Comparison of ENCODE assay signal across 12 cellular contexts in the genomic region with DNA sequence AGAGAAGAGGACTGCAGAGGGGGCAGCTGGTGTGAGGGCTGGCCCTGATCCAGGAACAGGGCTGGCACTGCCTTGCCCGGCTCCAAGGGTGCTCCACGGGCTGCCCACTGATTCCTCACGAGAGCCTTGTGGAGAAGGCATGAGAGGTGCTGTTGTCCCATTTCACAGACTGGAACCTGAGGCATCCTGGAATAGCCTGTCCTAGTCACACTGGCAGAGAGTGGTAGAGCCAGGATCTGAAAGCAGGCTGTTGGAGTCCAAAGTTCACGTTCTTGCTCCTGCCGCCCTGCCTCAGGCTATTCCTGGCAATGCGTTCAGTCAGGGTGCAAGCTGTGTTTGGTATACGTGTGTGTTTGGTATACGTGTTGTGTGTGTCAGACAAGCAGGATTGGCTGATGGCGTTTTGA. TPM values are rescaled to one million over a fixed set of nuclear protein-coding genes. Genes with fewer than 3 reads are reported as not detected.
A peak's percentile ranks its signal among the peaks of the same experiment; 100 is the strongest.
DNase-seq lines count a peak whose midpoint lies in the region; ATAC-seq and TF ChIP-seq lines count a peak whose summit lies in the region.
"Had no signal": no experiment of that assay in that cellular context is flagged by ENCODE, and none has a peak within 500 bp of the region (broad histone marks: within the 10 kb centered on the region; RNA-seq: fewer than 3 reads in every experiment).

No MANE protein-coding gene starts in this region.

- H3K27ac ChIP-seq in right cardiac atrium (ENCODE audit: low read length) = no peak overlapping the region
- H3K27ac ChIP-seq in right atrium auricular region = no peak overlapping the region
- peak overlapping the region; percentile 22 to 91 (median 90) for H3K27ac ChIP-seq in transverse colon
- H3K27ac ChIP-seq in suprapubic skin = no peak overlapping the region
- H3K27ac ChIP-seq: thoracic aorta had no signal

- intact Hi-C loops in right cardiac atrium (cut with DNase I) = no loop called here
- intact Hi-C loops in activated CD8-positive, alpha-beta T cell treated with anti-CD3 and anti-CD28 coated beads for 36 hours (cut with micrococcal nuclease) = no loop called here
- intact Hi-C loops in left colon (cut with DNase I, micrococcal nuclease) = no loop called here
- intact Hi-C loops in transverse colon (cut with DNase I; ENCODE audit: low total_unique reads) = no loop called here

- TF ChIP-seq EP300 in transverse colon (IDR thresholded peaks at IDR 0.05; ENCODE audit: low read depth) = no peak
- TF ChIP-seq EP300 in suprapubic skin (IDR thresholded peaks at IDR 0.05) = no peak

- H3K36me3 ChIP-seq in right atrium auricular region (peaks cover 28% of the 10 kb centered on the region), transverse colon (peaks cover 0 to 17% (median 8%) of the 10 kb centered on the region in 4 donors), suprapubic skin (peaks cover 37% of the 10 kb centered on the region)

- no peak for TF ChIP-seq CTCF in right atrium auricular region (IDR thresholded peaks at IDR 0.05)
- no peak for TF ChIP-seq CTCF in activated CD8-positive, alpha-beta T cell treated with anti-CD3 and anti-CD28 coated beads for 36 hours (IDR thresholded peaks at IDR 0.05)
- no peak for TF ChIP-seq CTCF in transverse colon (IDR thresholded peaks at IDR 0.05)
- no peak for TF ChIP-seq CTCF in suprapubic skin (IDR thresholded peaks at IDR 0.05)

- peak overlapping the region; percentile 90 for H3K27ac Mint-ChIP-seq in activated CD8-positive, alpha-beta T cell treated with anti-CD3 and anti-CD28 coated beads for 36 hours

- POLR2A ChIA-PET in activated CD8-positive, alpha-beta T cell treated with anti-CD3 and anti-CD28 coated beads for 36 hours (lab: Charles Lee) = interaction anchor here (0.6 to 2.5 kb wide), 4 partner anchors 9 to 199 kb away, joined by 3 to 6 read pairs (median 5); partner anchors contain the start of gene FAAP20

- peak overlapping the region; percentile 92 for H3K4me3 Mint-ChIP-seq in activated CD8-positive, alpha-beta T cell treated with anti-CD3 and anti-CD28 coated beads for 36 hours

- ATAC-seq in right cardiac atrium (no peak), left colon (peak; percentile 44), GM18870 (IDR thresholded peaks at IDR 0.05; ENCODE audit: unreplicated experiment) (no peak)
- no peak for ATAC-seq in activated CD8-positive, alpha-beta T cell treated with anti-CD3 and anti-CD28 coated beads for 36 hours
- ATAC-seq: left cardiac atrium had no signal

- DNase-seq in right cardiac atrium (peak in 2 of 3 donors; percentile 48 to 56), right atrium auricular region (ENCODE audit: low spot score) (no peak), left colon (peak in 1 of 2 donors; percentile 62), transverse colon (peak; percentile 50), suprapubic skin (ENCODE audit: low spot score in 2 of 2) (no peak), NCI-H1694 treated with DMSO at 0.1 percent for 48 hours (lab: John Stamatoyannopoulos, UW) (no peak)
- no peak for DNase-seq in activated CD8-positive, alpha-beta T cell treated with anti-CD3 and anti-CD28 coated beads for 36 hours
- DNase-seq: left cardiac atrium, NCI-H2171, SW 1271 had no signal

- H3K9me3 Mint-ChIP-seq in activated CD8-positive, alpha-beta T cell treated with anti-CD3 and anti-CD28 coated beads for 36 hours = no peaks in the 10 kb centered on the region

- no peaks in the 10 kb centered on the region for H3K27me3 Mint-ChIP-seq in activated CD8-positive, alpha-beta T cell treated with anti-CD3 and anti-CD28 coated beads for 36 hours

- 77% methylated on average over 9 of the region's 9 CpGs for WGBS in right cardiac atrium
- 66% methylated on average over 9 of the region's 9 CpGs; no CpG with 5 or more reads in 1 of the 2 donors for WGBS in transverse colon (ENCODE audit: low coverage in 1 of 2), 2 donors
- WGBS in suprapubic skin = 71% methylated on average over 9 of the region's 9 CpGs

- TF ChIP-seq POLR2A in transverse colon (IDR thresholded peaks at IDR 0.05) (no peak), suprapubic skin (IDR thresholded peaks at IDR 0.05) (no peak)

- H3K4me3 ChIP-seq in right cardiac atrium (ENCODE audit: low read length) (no peak overlapping the region), right atrium auricular region (no peak overlapping the region), transverse colon (no peak overlapping the region), suprapubic skin (no peak overlapping the region)

- H3K4me1 ChIP-seq in right cardiac atrium (ENCODE audit: control insufficient read depth, insufficient read depth, low read length) (peaks cover 5% of the 10 kb centered on the region), right atrium auricular region (peaks cover 0 to 39% of the 10 kb centered on the region in 2 donors), transverse colon (peaks cover 23 to 41% (median 28%) of the 10 kb centered on the region in 4 donors), suprapubic skin (peaks cover 63% of the 10 kb centered on the region)

- H3K27me3 ChIP-seq in right cardiac atrium (ENCODE audit: control insufficient read depth, insufficient read depth) (no peaks in the 10 kb centered on the region), right atrium auricular region (no peaks in the 10 kb centered on the region), transverse colon (no peaks in the 10 kb centered on the region), suprapubic skin (no peaks in the 10 kb centered on the region)

- CTCF ChIA-PET in activated CD8-positive, alpha-beta T cell treated with anti-CD3 and anti-CD28 coated beads for 36 hours (lab: Charles Lee) = interaction anchor here (1.0 to 6.2 kb wide), 2 partner anchors 12 to 199 kb away, joined by 4 to 25 read pairs; partner anchors contain the start of gene FAAP20

- no peaks in the 10 kb centered on the region for H3K9me3 ChIP-seq in right cardiac atrium (ENCODE audit: control insufficient read depth, low read length)
- no peaks in the 10 kb centered on the region for H3K9me3 ChIP-seq in right atrium auricular region
- no peaks in the 10 kb centered on the region for H3K9me3 ChIP-seq in transverse colon
- no peaks in the 10 kb centered on the region for H3K9me3 ChIP-seq in suprapubic skin
- H3K9me3 ChIP-seq: thoracic aorta had no signal

- in situ Hi-C loops in transverse colon (cut with MboI; ENCODE audit: low pct_ligation_motif_present in 1 of 4, low pct_unique_long_range_greater_than_20kb in 1 of 4, low sequenced_read_pairs in 3 of 4) = no loop called here

- peaks cover 46% of the 10 kb centered on the region for H3K4me1 Mint-ChIP-seq in activated CD8-positive, alpha-beta T cell treated with anti-CD3 and anti-CD28 coated beads for 36 hours (ENCODE audit: low read depth)

- peaks cover 33% of the 10 kb centered on the region for H3K36me3 Mint-ChIP-seq in activated CD8-positive, alpha-beta T cell treated with anti-CD3 and anti-CD28 coated beads for 36 hours (ENCODE audit: low read depth)

RNA-seq across cellular contexts. Expression of gene RER1, which starts 1.8 kb away (rescaled TPM):
- total RNA-seq in right cardiac atrium (10 to 100 TPM; 83.6 to 93.9 (median 89.6) TPM), right atrium auricular region (10 to 100 TPM; 38.8 to 47.2 TPM), left colon (100 to 1,000 TPM; 191 to 221 TPM), transverse colon (100 to 1,000 TPM in 3 of 4 donors, 10 to 100 TPM in 1; 36.2 to 129 (median 111) TPM), suprapubic skin (10 to 100 TPM; 56.9 to 86.5 (median 81.4) TPM)
- polyA plus RNA-seq in right cardiac atrium = 50.3 TPM
- total RNA-seq in activated CD8-positive, alpha-beta T cell treated with anti-CD3 and anti-CD28 coated beads for 36 hours = 100 to 1,000 TPM; 120 to 131 TPM

RNA-seq across cellular contexts. Expression of gene MORN1, which starts 2.1 kb away (rescaled TPM):
- 1 to 10 TPM; 3.2 to 5.1 (median 4.2) TPM for total RNA-seq in right cardiac atrium
- 4.1 TPM for polyA plus RNA-seq in right cardiac atrium
- 1 to 10 TPM; 2.2 to 3.8 TPM for total RNA-seq in right atrium auricular region
- total RNA-seq in activated CD8-positive, alpha-beta T cell treated with anti-CD3 and anti-CD28 coated beads for 36 hours = 1 to 10 TPM; 5.9 to 6.6 TPM
- total RNA-seq in left colon = 10 to 100 TPM; 11.0 to 15.2 TPM
- 10 to 100 TPM in 3 of 4 donors, 1 to 10 TPM in 1; 3.0 to 34.0 (median 12.5) TPM for total RNA-seq in transverse colon
- 10 to 100 TPM in 2 of 4 donors, 1 to 10 TPM in 2; 5.7 to 13.4 (median 8.5) TPM for total RNA-seq in suprapubic skin

RNA-seq across cellular contexts. Expression of gene PEX10, which starts 18.9 kb away (rescaled TPM):
- total RNA-seq in right cardiac atrium = 10 to 100 TPM; 11.4 to 15.5 (median 13.6) TPM
- polyA plus RNA-seq in right cardiac atrium = 16.0 TPM
- total RNA-seq in right atrium auricular region = 10 to 100 TPM; 16.2 to 17.4 TPM
- 10 to 100 TPM; 17.1 to 19.0 TPM for total RNA-seq in activated CD8-positive, alpha-beta T cell treated with anti-CD3 and anti-CD28 coated beads for 36 hours
- total RNA-seq in left colon = 10 to 100 TPM; 17.8 to 19.9 TPM
- total RNA-seq in transverse colon = 10 to 100 TPM; 16.9 to 28.8 (median 21.3) TPM
- total RNA-seq in suprapubic skin = 10 to 100 TPM; 16.2 to 39.2 (median 27.3) TPM

Comparison
In these comparisons a context has a peak if more than half of its experiments do, and no peak if none do; other contexts are left out.
1. DNase-seq: peak in right cardiac atrium (2 of 3) and transverse colon (single experiment); none in right atrium auricular region (single experiment), activated CD8-positive, alpha-beta T cell treated with anti-CD3 and anti-CD28 coated beads for 36 hours (single experiment), suprapubic skin (0 of 2) and NCI-H1694 treated with DMSO at 0.1 percent for 48 hours (single experiment).
2. H3K27ac ChIP-seq: peak in transverse colon (4 of 4); none in right cardiac atrium (single experiment), right atrium auricular region (0 of 2) and suprapubic skin (single experiment).